28 cellular contexts compared by ENCODE assay signal in genomic region chr16:2333231-2333630, GRCh38.
"Had no signal": no experiment of that assay in that cellular context is flagged by ENCODE, and none has a peak within 500 bp of the region (broad histone marks: within the 10 kb centered on the region; RNA-seq: fewer than 3 reads in every experiment).

No MANE protein-coding gene starts in this region.

- H3K4me3 ChIP-seq: cardiac muscle cell, SJCRH30, SK-N-MC had no signal

- H3K27me3 ChIP-seq: brain microvascular endothelial cell had no signal

- ATAC-seq: activated T-cell treated with anti-CD3 and anti-CD28 coated beads, Interleukin-2, amount 50 U/mL, for 72 hours; activated T-helper 17 cell treated with anti-CD3 and anti-CD28 coated beads, Interleukin-2, amount 50 U/mL, for 72 hours had no signal

- H3K27ac ChIP-seq: brain microvascular endothelial cell, cardiac muscle cell, SJCRH30, SK-N-MC, WERI-Rb-1 had no signal

- H3K9me3 ChIP-seq: SJCRH30 had no signal

- DNase-seq: activated CD4-positive, alpha-beta memory T cell treated with anti-CD3 and anti-CD28 coated beads, Interleukin-2, amount 10 ng/mL, durations not matched to agents 7 days and 5 days; activated CD4-positive, alpha-beta T cell treated with anti-CD3 and anti-CD28 coated beads for 1 hour; activated CD4-positive, alpha-beta T cell treated with anti-CD3 and anti-CD28 coated beads for 48 hours; activated CD4-positive, CD25-positive, alpha-beta regulatory T cell; activated effector memory CD4-positive, alpha-beta T cell treated with anti-CD3 and anti-CD28 coated beads, Interleukin-2, amount 50 U/mL, for 16 hours; activated naive CD4-positive, alpha-beta T cell; activated naive CD4-positive, alpha-beta T cell treated with anti-CD3 and anti-CD28 coated beads, Interleukin-2, amount 50 U/mL, for 16 hours; activated naive CD8-positive, alpha-beta T cell treated with anti-CD3 and anti-CD28 coated beads for 36 hours; activated T-cell treated with anti-CD3 and anti-CD28 coated beads, Interleukin-2, amount 50 U/mL, for 72 hours; amniotic stem cell; aorta; brain microvascular endothelial cell; KG1; MM.1S; MV-4-11; NCI-H1092; NCI-H1436 treated with DMSO at 0.1 percent for 48 hours; NCI-H1694 treated with DMSO at 0.1 percent for 48 hours; NCI-H2029; NCI-H446; NCI-H510A treated with DMSO at 0.1 percent for 48 hours; SHP77; SJCRH30; T1000; WERI-Rb-1 had no signal

- H3K36me3 ChIP-seq: brain microvascular endothelial cell, cardiac muscle cell, SJCRH30 had no signal

- H3K4me1 ChIP-seq: SJCRH30 had no signal
